Comparison of ENCODE assay signal across 8 cellular contexts in genomic region chr1:93878889-93879586, GRCh38. TPM values are rescaled to one million over a fixed set of nuclear protein-coding genes. Genes with fewer than 3 reads are reported as not detected.
A peak's percentile ranks its signal among the peaks of the same experiment; 100 is the strongest.
DNase-seq lines count a peak whose midpoint lies in the region; ATAC-seq and TF ChIP-seq lines count a peak whose summit lies in the region.

Gene DNTTIP2 (minus strand): TSS chr1:93879206. CDS start chr1:93879148, 58 bp downstream.

- H3K27me3 ChIP-seq in AG04450 (ENCODE audit: control insufficient read depth, insufficient read depth, low read length) (no peaks in the 10 kb centered on the region), spleen (replicated peaks in 1 of 7) (no peaks in the 10 kb centered on the region)

- H3K9me3 ChIP-seq in AG04450 (ENCODE audit: control insufficient read depth, insufficient read depth, low read length) (no peaks in the 10 kb centered on the region), spleen (no peaks in the 10 kb centered on the region)

- ATAC-seq in GM18907 (IDR thresholded peaks at IDR 0.05; ENCODE audit: unreplicated experiment) (peak; percentile 97), HG03159 (IDR thresholded peaks at IDR 0.05; ENCODE audit: unreplicated experiment) (peak; percentile 96), activated B cell treated with CpG ODN at 0.5 μM for 24 hours (ENCODE audit: low read depth) (peak; percentile 91)

- WGBS in spleen, 5 donors, result 0 to 1% (median 0%) methylated on average over 50 of the region's 50 CpGs

- peaks cover 33 to 54% (median 42%) of the 10 kb centered on the region in 6 donors for H3K4me1 ChIP-seq in spleen

- peak; percentile 41 to 79 (median 66) for TF ChIP-seq POLR2A in spleen (IDR thresholded peaks at IDR 0.05)

- H3K4me3 ChIP-seq in AG04450 (ENCODE audit: low read depth, low read length) (peak within 1 kb of the TSS; percentile 91), spleen (peak within 1 kb of the TSS; percentile 50 to 96 (median 94))

- H3K27ac Mint-ChIP-seq in activated B cell treated with CpG ODN at 0.5 μM for 24 hours (peak within 1 kb of the TSS; percentile 97), immature natural killer cell (peak within 1 kb of the TSS; percentile 97 to 100 (median 99))

- CTCF ChIA-PET in AG04450 (lab: Charles Lee), result interaction anchor here (0.6 to 1.5 kb wide), 6 partner anchors 30 to 585 kb away, joined by 3 to 9 read pairs (median 4); partner anchors contain the start of gene GCLM
- CTCF ChIA-PET in activated B cell treated with CpG ODN at 0.5 μM for 24 hours (lab: Charles Lee), result interaction anchor here (0.7 to 1.5 kb wide), 3 partner anchors 31 to 36 kb away, joined by 3 to 8 read pairs (median 4); partner anchors contain the start of gene GCLM

- peak; percentile 65 for DNase-seq in AG04450 (ENCODE audit: low read depth, low spot score)
- peak; percentile 88 for DNase-seq in NCI-H2227 treated with DMSO at 0.1 percent for 48 hours (lab: John Stamatoyannopoulos, UW)
- DNase-seq in activated B cell treated with CpG ODN at 0.5 μM for 24 hours, result peak; percentile 77
- DNase-seq in caudate nucleus (lab: John Stamatoyannopoulos, UW), result peak in 60 of 61 donors; percentile 52 to 95 (median 85)
- DNase-seq in immature natural killer cell, result peak; percentile 90 to 91 (median 91)
- DNase-seq in spleen, result peak; percentile 97

- intact Hi-C loops in activated B cell treated with CpG ODN at 0.5 μM for 24 hours (cut with micrococcal nuclease), result loop anchor here (1.0 to 10.0 kb wide), 4 partner anchors 30 to 1044 kb away; partner anchors contain the start of genes GCLM and RPL5
- intact Hi-C loops in spleen (cut with DNase I; ENCODE audit: low total_unique reads), result no loop called here

- peaks cover 0 to 51% (median 31%) of the 10 kb centered on the region in 6 donors for H3K36me3 ChIP-seq in spleen

- H3K4me3 Mint-ChIP-seq in activated B cell treated with CpG ODN at 0.5 μM for 24 hours, result peak within 1 kb of the TSS; percentile 96
- H3K4me3 Mint-ChIP-seq in immature natural killer cell, result peak within 1 kb of the TSS; percentile 94 to 99 (median 97)

- peaks cover 48% of the 10 kb centered on the region for H3K4me1 Mint-ChIP-seq in activated B cell treated with CpG ODN at 0.5 μM for 24 hours
- H3K4me1 Mint-ChIP-seq in immature natural killer cell, result peaks cover 39 to 63% of the 10 kb centered on the region in 2 donors

- POLR2A ChIA-PET in AG04450 (lab: Yijun Ruan, JAX), result interaction anchor here (0.5 to 1.4 kb wide), 4 partner anchors 30 to 323 kb away, joined by 3 to 5 read pairs (median 4); partner anchors contain the start of gene GCLM
- POLR2A ChIA-PET in activated B cell treated with CpG ODN at 0.5 μM for 24 hours (lab: Charles Lee), result interaction anchor here (0.6 to 3.0 kb wide), 15 partner anchors 9 to 799 kb away, joined by 3 to 25 read pairs (median 5); partner anchors contain the start of genes CCDC18, DR1, GCLM and TMED5

- TF ChIP-seq CTCF in AG04450 (IDR thresholded peaks at IDR 0.05; ENCODE audit: low read depth, low read length), result no peak
- no peak for TF ChIP-seq CTCF in activated B cell treated with CpG ODN at 0.5 μM for 24 hours (IDR thresholded peaks at IDR 0.05)
- peak in 2 of 11 experiments; percentile 9 to 33 for TF ChIP-seq CTCF in spleen (IDR thresholded peaks at IDR 0.05 in 8 of 11, conservative IDR thresholded peaks at IDR 0.05 in 3 of 11)

- H3K27me3 Mint-ChIP-seq in activated B cell treated with CpG ODN at 0.5 μM for 24 hours (no peaks in the 10 kb centered on the region), immature natural killer cell (ENCODE audit: low read depth in 3 of 3) (peaks cover 13 to 18% (median 17%) of the 10 kb centered on the region in 3 donors)

- no peaks in the 10 kb centered on the region for H3K9me3 Mint-ChIP-seq in activated B cell treated with CpG ODN at 0.5 μM for 24 hours
- H3K9me3 Mint-ChIP-seq in immature natural killer cell, result no peaks in the 10 kb centered on the region

- H3K27ac ChIP-seq in AG04450 (ENCODE audit: low read depth, low read length) (peak within 1 kb of the TSS; percentile 85), caudate nucleus (ENCODE audit: low read depth, low read length) (peak within 1 kb of the TSS; percentile 99), spleen (peak within 1 kb of the TSS; percentile 81 to 96 (median 96))

- H3K36me3 Mint-ChIP-seq in activated B cell treated with CpG ODN at 0.5 μM for 24 hours (ENCODE audit: low read depth) (peaks cover 47% of the 10 kb centered on the region), immature natural killer cell (peaks cover 22 to 33% (median 25%) of the 10 kb centered on the region in 3 donors)

RNA-seq across cellular contexts. Expression of gene DNTTIP2, which starts in this region (rescaled TPM):
- polyA plus RNA-seq in AG04450 (2011; rRNA removed) (27.4 and 31.6 TPM in 2 replicates), immature natural killer cell (10 to 100 TPM; 73.8 to 95.4 (median 74.0) TPM), spleen (10 to 100 TPM; 44.0 to 55.9 (median 50.8) TPM)
- polyA minus RNA-seq in AG04450 (2011; rRNA and poly(A)+ RNA removed), result 12.1 and 27.0 TPM in 2 replicates
- total RNA-seq in activated B cell treated with CpG ODN at 0.5 μM for 24 hours (65.6 and 69.7 TPM in 2 replicates), spleen (10 to 100 TPM; 32.9 to 57.8 (median 46.0) TPM)

Comparison
In these comparisons a context has a peak if more than half of its experiments do, and no peak if none do; other contexts are left out.
1. Peak in every context shown above with its lines: DNase-seq, ATAC-seq, H3K4me3 ChIP-seq and H3K27ac ChIP-seq.